In the genomic region with DNA sequence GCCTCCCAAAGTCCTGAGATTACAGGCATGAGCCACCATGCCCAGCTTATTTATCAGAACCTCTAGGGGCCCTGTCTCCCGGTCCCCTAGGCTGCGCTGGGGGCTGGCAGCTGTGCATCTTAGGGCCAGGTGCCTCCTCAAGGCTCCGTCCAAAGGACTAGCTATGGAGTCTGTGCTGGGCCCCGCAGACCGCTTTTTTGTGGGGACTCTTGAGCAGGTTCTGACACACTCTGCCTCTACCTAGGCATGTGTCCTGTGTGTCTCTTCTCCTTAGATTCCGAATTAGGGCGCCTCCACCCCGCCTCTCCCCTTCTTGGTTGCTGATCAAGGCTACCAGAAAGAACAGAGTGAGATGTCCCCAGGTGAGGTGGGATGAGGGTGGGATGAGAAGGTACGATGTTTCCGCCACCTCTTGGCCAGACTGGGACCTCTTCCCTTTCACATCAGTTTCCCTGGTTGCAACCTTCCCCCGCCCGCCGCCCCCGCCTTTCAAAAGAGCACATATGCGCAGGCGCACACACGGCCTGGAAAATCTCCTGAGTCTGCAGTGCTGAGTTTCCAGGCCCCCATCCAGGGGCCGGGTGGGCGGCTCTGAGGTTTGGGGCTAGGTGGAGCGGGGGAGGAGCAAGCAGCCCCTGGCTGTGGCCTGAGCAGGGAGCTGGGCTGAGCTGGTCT, we compare ENCODE assay signal across 1 cellular context.
TF ChIP-seq lines count a peak whose summit lies in the region.

No MANE protein-coding gene starts in this region.

TF ChIP-seq in K562, 482 proteins besides CTCF, POLR2A, EP300 and RAD21 (continued from another document and continues in another):
- TF ChIP-seq, protein P1, sequence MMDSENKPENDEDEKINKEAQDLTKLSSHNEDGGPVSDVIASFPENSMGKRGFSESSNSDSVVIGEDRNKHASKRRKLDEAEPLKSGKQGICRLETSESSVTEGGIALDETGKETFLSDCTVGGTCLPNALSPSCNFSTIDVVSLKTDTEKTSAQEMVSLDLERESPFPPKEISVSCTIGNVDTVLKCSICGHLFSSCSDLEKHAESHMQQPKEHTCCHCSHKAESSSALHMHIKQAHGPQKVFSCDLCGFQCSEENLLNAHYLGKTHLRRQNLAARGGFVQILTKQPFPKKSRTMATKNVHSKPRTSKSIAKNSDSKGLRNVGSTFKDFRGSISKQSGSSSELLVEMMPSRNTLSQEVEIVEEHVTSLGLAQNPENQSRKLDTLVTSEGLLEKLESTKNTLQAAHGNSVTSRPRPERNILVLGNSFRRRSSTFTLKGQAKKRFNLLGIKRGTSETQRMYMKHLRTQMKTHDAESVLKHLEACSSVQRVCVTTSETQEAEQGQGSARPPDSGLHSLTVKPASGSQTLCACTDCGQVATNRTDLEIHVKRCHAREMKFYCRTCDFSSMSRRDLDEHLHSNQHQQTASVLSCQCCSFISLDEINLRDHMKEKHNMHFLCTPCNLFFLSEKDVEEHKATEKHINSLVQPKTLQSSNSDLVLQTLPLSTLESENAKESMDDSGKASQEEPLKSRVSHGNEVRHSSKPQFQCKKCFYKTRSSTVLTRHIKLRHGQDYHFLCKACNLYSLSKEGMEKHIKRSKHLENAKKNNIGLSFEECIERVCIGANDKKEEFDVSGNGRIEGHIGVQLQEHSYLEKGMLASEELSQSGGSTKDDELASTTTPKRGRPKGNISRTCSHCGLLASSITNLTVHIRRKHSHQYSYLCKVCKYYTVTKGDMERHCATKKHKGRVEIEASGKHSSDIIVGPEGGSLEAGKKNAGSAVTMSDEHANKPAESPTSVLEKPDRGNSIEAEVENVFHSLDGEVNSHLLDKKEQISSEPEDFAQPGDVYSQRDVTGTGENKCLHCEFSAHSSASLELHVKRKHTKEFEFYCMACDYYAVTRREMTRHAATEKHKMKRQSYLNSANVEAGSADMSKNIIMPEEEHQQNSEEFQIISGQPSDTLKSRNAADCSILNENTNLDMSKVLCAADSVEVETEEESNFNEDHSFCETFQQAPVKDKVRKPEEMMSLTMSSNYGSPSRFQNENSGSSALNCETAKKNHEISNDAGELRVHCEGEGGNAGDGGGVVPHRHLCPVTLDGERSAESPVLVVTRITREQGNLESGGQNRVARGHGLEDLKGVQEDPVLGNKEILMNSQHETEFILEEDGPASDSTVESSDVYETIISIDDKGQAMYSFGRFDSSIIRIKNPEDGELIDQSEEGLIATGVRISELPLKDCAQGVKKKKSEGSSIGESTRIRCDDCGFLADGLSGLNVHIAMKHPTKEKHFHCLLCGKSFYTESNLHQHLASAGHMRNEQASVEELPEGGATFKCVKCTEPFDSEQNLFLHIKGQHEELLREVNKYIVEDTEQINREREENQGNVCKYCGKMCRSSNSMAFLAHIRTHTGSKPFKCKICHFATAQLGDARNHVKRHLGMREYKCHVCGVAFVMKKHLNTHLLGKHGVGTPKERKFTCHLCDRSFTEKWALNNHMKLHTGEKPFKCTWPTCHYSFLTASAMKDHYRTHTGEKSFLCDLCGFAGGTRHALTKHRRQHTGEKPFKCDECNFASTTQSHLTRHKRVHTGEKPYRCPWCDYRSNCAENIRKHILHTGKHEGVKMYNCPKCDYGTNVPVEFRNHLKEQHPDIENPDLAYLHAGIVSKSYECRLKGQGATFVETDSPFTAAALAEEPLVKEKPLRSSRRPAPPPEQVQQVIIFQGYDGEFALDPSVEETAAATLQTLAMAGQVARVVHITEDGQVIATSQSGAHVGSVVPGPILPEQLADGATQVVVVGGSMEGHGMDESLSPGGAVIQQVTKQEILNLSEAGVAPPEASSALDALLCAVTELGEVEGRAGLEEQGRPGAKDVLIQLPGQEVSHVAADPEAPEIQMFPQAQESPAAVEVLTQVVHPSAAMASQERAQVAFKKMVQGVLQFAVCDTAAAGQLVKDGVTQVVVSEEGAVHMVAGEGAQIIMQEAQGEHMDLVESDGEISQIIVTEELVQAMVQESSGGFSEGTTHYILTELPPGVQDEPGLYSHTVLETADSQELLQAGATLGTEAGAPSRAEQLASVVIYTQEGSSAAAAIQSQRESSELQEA (IDR thresholded peaks at IDR 0.05; ENCODE audit: low read depth): no peak
- TF ChIP-seq EGR1 (conservative IDR thresholded peaks at IDR 0.05): peak; percentile 98
- no peak for TF ChIP-seq ZNF23 (CRISPR knock-in tag; IDR thresholded peaks at IDR 0.05)
- no peak for TF ChIP-seq ZNF175 (CRISPR knock-in tag; IDR thresholded peaks at IDR 0.05; ENCODE audit: low read depth)
- TF ChIP-seq AFF4 (CRISPR knock-in tag; IDR thresholded peaks at IDR 0.05): no peak
- no peak for TF ChIP-seq HOXB6 (CRISPR knock-in tag; IDR thresholded peaks at IDR 0.05; ENCODE audit: borderline replicate concordance)
- TF ChIP-seq ZKSCAN8 (CRISPR knock-in tag; IDR thresholded peaks at IDR 0.05): no peak
- TF ChIP-seq, protein P2, sequence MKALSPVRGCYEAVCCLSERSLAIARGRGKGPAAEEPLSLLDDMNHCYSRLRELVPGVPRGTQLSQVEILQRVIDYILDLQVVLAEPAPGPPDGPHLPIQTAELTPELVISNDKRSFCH (CRISPR knock-in tag; IDR thresholded peaks at IDR 0.05): no peak
- TF ChIP-seq, protein P2 (tag; IDR thresholded peaks at IDR 0.05): 0 out of 2 replicates have a peak, but pooled peaks have one; percentile 19
- TF ChIP-seq SUPT5H (IDR thresholded peaks at IDR 0.05): peak; percentile 16; the same call in 1 of the 2 replicates
- 0 out of 4 replicates have a peak, but pooled peaks of 1 of the 2 experiments have one; percentile 60 for TF ChIP-seq RCOR1 (IDR thresholded peaks at IDR 0.05; ENCODE audit: borderline replicate concordance in 1 of 2, low read depth in 2 of 2, low read length in 2 of 2)
- TF ChIP-seq POLR2AphosphoS5 (IDR thresholded peaks at IDR 0.05; ENCODE audit: control insufficient read depth, insufficient read depth, low read depth, low read length): 0 out of 2 replicates have a peak, but pooled peaks have one; percentile 35
- peak; percentile 87 to 89 for TF ChIP-seq NRF1 (conservative IDR thresholded peaks at IDR 0.05 in 1 of 2, IDR thresholded peaks at IDR 0.05 in 1 of 2)
- TF ChIP-seq PRMT5 (CRISPR knock-in tag; IDR thresholded peaks at IDR 0.05): no peak
- no peak for TF ChIP-seq SP2 (IDR thresholded peaks at IDR 0.05; ENCODE audit: extremely low read depth, low read depth, low read length, poor library complexity, severe bottlenecking)
- 0 out of 2 replicates have a peak, but pooled peaks have one; percentile 9 for TF ChIP-seq CEBPG (CRISPR knock-in tag; IDR thresholded peaks at IDR 0.05)
- TF ChIP-seq CEBPG (tag; conservative IDR thresholded peaks at IDR 0.05 in 1 of 2, IDR thresholded peaks at IDR 0.05 in 1 of 2): no peak
- no peak for TF ChIP-seq ZBTB12 (CRISPR knock-in tag; IDR thresholded peaks at IDR 0.05)
- TF ChIP-seq, protein P3, sequence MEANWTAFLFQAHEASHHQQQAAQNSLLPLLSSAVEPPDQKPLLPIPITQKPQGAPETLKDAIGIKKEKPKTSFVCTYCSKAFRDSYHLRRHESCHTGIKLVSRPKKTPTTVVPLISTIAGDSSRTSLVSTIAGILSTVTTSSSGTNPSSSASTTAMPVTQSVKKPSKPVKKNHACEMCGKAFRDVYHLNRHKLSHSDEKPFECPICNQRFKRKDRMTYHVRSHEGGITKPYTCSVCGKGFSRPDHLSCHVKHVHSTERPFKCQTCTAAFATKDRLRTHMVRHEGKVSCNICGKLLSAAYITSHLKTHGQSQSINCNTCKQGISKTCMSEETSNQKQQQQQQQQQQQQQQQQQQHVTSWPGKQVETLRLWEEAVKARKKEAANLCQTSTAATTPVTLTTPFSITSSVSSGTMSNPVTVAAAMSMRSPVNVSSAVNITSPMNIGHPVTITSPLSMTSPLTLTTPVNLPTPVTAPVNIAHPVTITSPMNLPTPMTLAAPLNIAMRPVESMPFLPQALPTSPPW (CRISPR knock-in tag; IDR thresholded peaks at IDR 0.05): peak; percentile 75
- TF ChIP-seq, protein P4, sequence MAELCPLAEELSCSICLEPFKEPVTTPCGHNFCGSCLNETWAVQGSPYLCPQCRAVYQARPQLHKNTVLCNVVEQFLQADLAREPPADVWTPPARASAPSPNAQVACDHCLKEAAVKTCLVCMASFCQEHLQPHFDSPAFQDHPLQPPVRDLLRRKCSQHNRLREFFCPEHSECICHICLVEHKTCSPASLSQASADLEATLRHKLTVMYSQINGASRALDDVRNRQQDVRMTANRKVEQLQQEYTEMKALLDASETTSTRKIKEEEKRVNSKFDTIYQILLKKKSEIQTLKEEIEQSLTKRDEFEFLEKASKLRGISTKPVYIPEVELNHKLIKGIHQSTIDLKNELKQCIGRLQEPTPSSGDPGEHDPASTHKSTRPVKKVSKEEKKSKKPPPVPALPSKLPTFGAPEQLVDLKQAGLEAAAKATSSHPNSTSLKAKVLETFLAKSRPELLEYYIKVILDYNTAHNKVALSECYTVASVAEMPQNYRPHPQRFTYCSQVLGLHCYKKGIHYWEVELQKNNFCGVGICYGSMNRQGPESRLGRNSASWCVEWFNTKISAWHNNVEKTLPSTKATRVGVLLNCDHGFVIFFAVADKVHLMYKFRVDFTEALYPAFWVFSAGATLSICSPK (IDR thresholded peaks at IDR 0.05; ENCODE audit: borderline replicate concordance): no peak
- TF ChIP-seq FOXA3 (CRISPR knock-in tag; conservative IDR thresholded peaks at IDR 0.05 in 1 of 2, IDR thresholded peaks at IDR 0.05 in 1 of 2): 0 out of 4 replicates have a peak, but pooled peaks of 1 of the 2 experiments have one; percentile 65
- TF ChIP-seq TBP (optimal IDR thresholded peaks at IDR 0.05; ENCODE audit: low read depth, low read length): no peak
- no peak for TF ChIP-seq PHB (CRISPR knock-in tag; IDR thresholded peaks at IDR 0.05)
- TF ChIP-seq, protein P5, sequence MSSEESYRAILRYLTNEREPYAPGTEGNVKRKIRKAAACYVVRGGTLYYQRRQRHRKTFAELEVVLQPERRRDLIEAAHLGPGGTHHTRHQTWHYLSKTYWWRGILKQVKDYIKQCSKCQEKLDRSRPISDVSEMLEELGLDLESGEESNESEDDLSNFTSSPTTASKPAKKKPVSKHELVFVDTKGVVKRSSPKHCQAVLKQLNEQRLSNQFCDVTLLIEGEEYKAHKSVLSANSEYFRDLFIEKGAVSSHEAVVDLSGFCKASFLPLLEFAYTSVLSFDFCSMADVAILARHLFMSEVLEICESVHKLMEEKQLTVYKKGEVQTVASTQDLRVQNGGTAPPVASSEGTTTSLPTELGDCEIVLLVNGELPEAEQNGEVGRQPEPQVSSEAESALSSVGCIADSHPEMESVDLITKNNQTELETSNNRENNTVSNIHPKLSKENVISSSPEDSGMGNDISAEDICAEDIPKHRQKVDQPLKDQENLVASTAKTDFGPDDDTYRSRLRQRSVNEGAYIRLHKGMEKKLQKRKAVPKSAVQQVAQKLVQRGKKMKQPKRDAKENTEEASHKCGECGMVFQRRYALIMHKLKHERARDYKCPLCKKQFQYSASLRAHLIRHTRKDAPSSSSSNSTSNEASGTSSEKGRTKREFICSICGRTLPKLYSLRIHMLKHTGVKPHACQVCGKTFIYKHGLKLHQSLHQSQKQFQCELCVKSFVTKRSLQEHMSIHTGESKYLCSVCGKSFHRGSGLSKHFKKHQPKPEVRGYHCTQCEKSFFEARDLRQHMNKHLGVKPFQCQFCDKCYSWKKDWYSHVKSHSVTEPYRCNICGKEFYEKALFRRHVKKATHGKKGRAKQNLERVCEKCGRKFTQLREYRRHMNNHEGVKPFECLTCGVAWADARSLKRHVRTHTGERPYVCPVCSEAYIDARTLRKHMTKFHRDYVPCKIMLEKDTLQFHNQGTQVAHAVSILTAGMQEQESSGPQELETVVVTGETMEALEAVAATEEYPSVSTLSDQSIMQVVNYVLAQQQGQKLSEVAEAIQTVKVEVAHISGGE (CRISPR knock-in tag; IDR thresholded peaks at IDR 0.05): 0 out of 6 replicates have a peak, but pooled peaks of 1 of the 3 experiments have one; percentile 8
- peak; percentile 81; the same call in 1 of the 2 replicates for TF ChIP-seq KAT7 (CRISPR knock-in tag; IDR thresholded peaks at IDR 0.05; ENCODE audit: borderline replicate concordance)
- TF ChIP-seq ZNF699 (CRISPR knock-in tag; IDR thresholded peaks at IDR 0.05; ENCODE audit: insufficient replicate concordance): no peak
- TF ChIP-seq, protein P6, sequence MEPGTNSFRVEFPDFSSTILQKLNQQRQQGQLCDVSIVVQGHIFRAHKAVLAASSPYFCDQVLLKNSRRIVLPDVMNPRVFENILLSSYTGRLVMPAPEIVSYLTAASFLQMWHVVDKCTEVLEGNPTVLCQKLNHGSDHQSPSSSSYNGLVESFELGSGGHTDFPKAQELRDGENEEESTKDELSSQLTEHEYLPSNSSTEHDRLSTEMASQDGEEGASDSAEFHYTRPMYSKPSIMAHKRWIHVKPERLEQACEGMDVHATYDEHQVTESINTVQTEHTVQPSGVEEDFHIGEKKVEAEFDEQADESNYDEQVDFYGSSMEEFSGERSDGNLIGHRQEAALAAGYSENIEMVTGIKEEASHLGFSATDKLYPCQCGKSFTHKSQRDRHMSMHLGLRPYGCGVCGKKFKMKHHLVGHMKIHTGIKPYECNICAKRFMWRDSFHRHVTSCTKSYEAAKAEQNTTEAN (CRISPR knock-in tag; IDR thresholded peaks at IDR 0.05): no peak
- TF ChIP-seq TAF1 (IDR thresholded peaks at IDR 0.05; ENCODE audit: control insufficient read depth, extremely low read depth, insufficient read depth, low read length, severe bottlenecking): peak; percentile 10
- TF ChIP-seq HMG20A (CRISPR knock-in tag; conservative IDR thresholded peaks at IDR 0.05): no peak
